Comparison of ENCODE assay signal across 11 cellular contexts in genomic region chr1:70706381-70707173, GRCh38.
DNase-seq lines count a peak whose midpoint lies in the region; ATAC-seq, FAIRE-seq and TF ChIP-seq lines count a peak whose summit lies in the region.
"Had no signal": no experiment of that assay in that cellular context is flagged by ENCODE, and none has a peak within 500 bp of the region (broad histone marks: within the 10 kb centered on the region; RNA-seq: fewer than 3 reads in every experiment).

No MANE protein-coding gene starts in this region.

- no peak for FAIRE-seq in pancreas (lab: Jason Lieb, UNC)
- FAIRE-seq: GM12891 had no signal

- 21 to 28% methylated on average over 32 to 34 of the region's 34 CpGs for WGBS in body of pancreas, 2 donors
- WGBS in right cardiac atrium = 15% methylated on average over 34 of the region's 34 CpGs
- WGBS in pancreas, 2 donors = 18 to 26% methylated on average over 34 of the region's 34 CpGs

- CTCF ChIA-PET in AG04450 (lab: Charles Lee) = interaction anchor here (0.5 kb wide), 1 partner anchor 345 kb away, joined by 3 read pairs; no protein-coding TSS in a partner anchor

- POLR2A ChIA-PET in AG04450 (lab: Yijun Ruan, JAX) = no interaction called here

- H3K4me1 ChIP-seq in body of pancreas (peaks cover 8% of the 10 kb centered on the region), right cardiac atrium (ENCODE audit: control insufficient read depth, insufficient read depth, low read length) (peaks cover 2% of the 10 kb centered on the region), pancreas (no peaks in the 10 kb centered on the region)
- H3K4me1 ChIP-seq: BLaER1 treated with 17β-estradiol and CSF1 and Interleukin-3, amounts not matched to agents 10 nM and 100 nM had no signal

- peak; percentile 21 for ATAC-seq in body of pancreas
- peak; percentile 51 to 63 for ATAC-seq in right cardiac atrium
- peak in 3 of 4 donors; percentile 18 to 58 (median 58) for ATAC-seq in pancreas
- no peak for ATAC-seq in HG03039 (IDR thresholded peaks at IDR 0.05; ENCODE audit: unreplicated experiment)
- no peak for ATAC-seq in left lobe of liver
- no peak for ATAC-seq in HG02759 (IDR thresholded peaks at IDR 0.05; ENCODE audit: unreplicated experiment)

- peak overlapping the region; percentile 43 for H3K4me3 ChIP-seq in AG04450 (ENCODE audit: low read depth, low read length)
- H3K4me3 ChIP-seq in body of pancreas = no peak overlapping the region
- peak overlapping the region; percentile 37 for H3K4me3 ChIP-seq in right cardiac atrium (ENCODE audit: low read length)
- H3K4me3 ChIP-seq in pancreas = peak overlapping the region in 2 of 4 donors; percentile 23 to 26
- H3K4me3 ChIP-seq: BLaER1 treated with 17β-estradiol and CSF1 and Interleukin-3, amounts not matched to agents 10 nM and 100 nM had no signal

- H3K27me3 ChIP-seq in AG04450 (ENCODE audit: control insufficient read depth, insufficient read depth, low read length) (peaks cover 3% of the 10 kb centered on the region), body of pancreas (no peaks in the 10 kb centered on the region), right cardiac atrium (ENCODE audit: control insufficient read depth, insufficient read depth) (no peaks in the 10 kb centered on the region), pancreas (no peaks in the 10 kb centered on the region)
- H3K27me3 ChIP-seq: BLaER1 treated with 17β-estradiol and CSF1 and Interleukin-3, amounts not matched to agents 10 nM and 100 nM had no signal

- H3K9me3 ChIP-seq in AG04450 (ENCODE audit: control insufficient read depth, insufficient read depth, low read length) = no peaks in the 10 kb centered on the region
- H3K9me3 ChIP-seq in body of pancreas = peaks cover 0 to 8% (median 0%) of the 10 kb centered on the region in 3 donors
- no peaks in the 10 kb centered on the region for H3K9me3 ChIP-seq in right cardiac atrium (ENCODE audit: control insufficient read depth, low read length)
- no peaks in the 10 kb centered on the region for H3K9me3 ChIP-seq in pancreas

- DNase-seq in AG04450 (ENCODE audit: low read depth, low spot score) (no peak), body of pancreas (peak in 1 of 4 donors; percentile 14), right cardiac atrium (peak; percentile 21 to 66 (median 37)), pancreas (peak in 2 of 6 donors; percentile 14 to 58), left lobe of liver (ENCODE audit: low spot score) (no peak), NCI-H1694 treated with DMSO at 0.1 percent for 48 hours (lab: John Stamatoyannopoulos, UW) (no peak)
- DNase-seq: NCI-H1417 had no signal

- TF ChIP-seq CTCF in AG04450 (IDR thresholded peaks at IDR 0.05; ENCODE audit: low read depth, low read length) = no peak
- TF ChIP-seq CTCF in body of pancreas (IDR thresholded peaks at IDR 0.05) = no peak
- no peak for TF ChIP-seq CTCF in pancreas (IDR thresholded peaks at IDR 0.05)

- H3K27ac ChIP-seq in AG04450 (ENCODE audit: low read depth, low read length) = no peak overlapping the region
- peak overlapping the region in 2 of 4 donors; percentile 31 to 42 for H3K27ac ChIP-seq in body of pancreas
- no peak overlapping the region for H3K27ac ChIP-seq in right cardiac atrium (ENCODE audit: low read length)
- H3K27ac ChIP-seq in pancreas = no peak overlapping the region
- H3K27ac ChIP-seq: BLaER1 treated with 17β-estradiol and CSF1 and Interleukin-3, amounts not matched to agents 10 nM and 100 nM had no signal

- no peaks in the 10 kb centered on the region for H3K36me3 ChIP-seq in body of pancreas (replicated peaks in 1 of 2; ENCODE audit: insufficient read depth in 1 of 2, low read depth in 2 of 2)
- no peaks in the 10 kb centered on the region for H3K36me3 ChIP-seq in pancreas
- H3K36me3 ChIP-seq: BLaER1 treated with 17β-estradiol and CSF1 and Interleukin-3, amounts not matched to agents 10 nM and 100 nM had no signal

- TF ChIP-seq POLR2A in body of pancreas (IDR thresholded peaks at IDR 0.05) = no peak

- intact Hi-C loops in body of pancreas (cut with DNase I) (no loop called here), right cardiac atrium (cut with DNase I) (loop anchor here in 1 of 4 donors (10.0 kb wide), 1 partner anchor 188 kb away; no protein-coding TSS in a partner anchor), pancreas (cut with DNase I) (no loop called here)

Comparison
In these comparisons a context has a peak if more than half of its experiments do, and no peak if none do; other contexts are left out.
1. DNase-seq: peak in right cardiac atrium (3 of 3); none in AG04450 (single experiment), left lobe of liver (single experiment) and NCI-H1694 treated with DMSO at 0.1 percent for 48 hours (single experiment).
2. H3K4me3 ChIP-seq: peak in AG04450 (single experiment) and right cardiac atrium (single experiment); none in body of pancreas (0 of 2).
3. ATAC-seq: peak in body of pancreas (single experiment), right cardiac atrium (2 of 2) and pancreas (3 of 4); none in HG03039 (single experiment), left lobe of liver (single experiment) and HG02759 (single experiment).